ENCODE assay signal across 29 cellular contexts in genomic region chr3:126432361-126432760, GRCh38. TPM values are rescaled to one million over a fixed set of nuclear protein-coding genes. Genes with fewer than 3 reads are reported as not detected.
DNase-seq lines count a peak whose midpoint lies in the region; ATAC-seq and TF ChIP-seq lines count a peak whose summit lies in the region.
"Had no signal": no experiment of that assay in that cellular context is flagged by ENCODE, and none has a peak within 500 bp of the region (broad histone marks: within the 10 kb centered on the region; RNA-seq: fewer than 3 reads in every experiment).

No MANE protein-coding gene starts in this region.

- DNase-seq in AG10803 (ENCODE audit: low read depth) (peak; percentile 17), HFFc6 (peak; percentile 38), choroid plexus epithelial cell (ENCODE audit: low read depth) (peak; percentile 9), kidney epithelial cell (ENCODE audit: low read depth) (peak; percentile 1), NCI-H748 (lab: John Stamatoyannopoulos, UW; ENCODE audit: unreplicated experiment) (no peak), T1000 (lab: John Stamatoyannopoulos, UW) (no peak)
- DNase-seq: ACHN; activated CD4-positive, alpha-beta memory T cell treated with anti-CD3 and anti-CD28 coated beads for 36 hours; activated effector memory CD4-positive, alpha-beta T cell treated with anti-CD3 and anti-CD28 coated beads, Interleukin-2, amount 50 U/mL, for 16 hours; activated naive CD8-positive, alpha-beta T cell treated with anti-CD3 and anti-CD28 coated beads, Interleukin-2, amount 50 U/mL, for 24 hours; Calu3; effector memory CD4-positive, alpha-beta T cell; left colon; naive B cell; NCI-H1417 treated with DMSO at 0.1 percent for 48 hours; NCI-H2107; NCI-H446 treated with DMSO at 0.1 percent for 48 hours; OCI-M1; stimulated activated CD4-positive, alpha-beta T cell treated with anti-CD3 and anti-CD28 coated beads, Interleukin-2, amount 100 ng/mL, for 48 hours had no signal

- no peaks in the 10 kb centered on the region for H3K36me3 ChIP-seq in kidney epithelial cell (ENCODE audit: control insufficient read depth, insufficient read depth, low read length)

- no peak overlapping the region for H3K27ac Mint-ChIP-seq in HFFc6
- H3K27ac Mint-ChIP-seq: activated CD4-positive, alpha-beta memory T cell treated with anti-CD3 and anti-CD28 coated beads for 36 hours; activated naive CD8-positive, alpha-beta T cell treated with anti-CD3 and anti-CD28 coated beads, Interleukin-2, amount 50 U/mL, for 24 hours; H9; stimulated activated memory B cell treated with anti-CD40 and anti-IgM and Interleukin-4, amounts not matched to agents 10 μg/mL and 1 μg/mL and 100 μg/mL, for 72 hours had no signal

- H3K4me1 Mint-ChIP-seq in HFFc6 (ENCODE audit: low read depth), result peaks cover 6% of the 10 kb centered on the region
- H3K4me1 Mint-ChIP-seq: brain; stimulated activated memory B cell treated with anti-CD40 and anti-IgM and Interleukin-4, amounts not matched to agents 10 μg/mL and 1 μg/mL and 100 μg/mL, for 72 hours had no signal

- no peak for TF ChIP-seq CTCF in AG10803 (conservative IDR thresholded peaks at IDR 0.05; ENCODE audit: low read length)
- TF ChIP-seq CTCF in HFFc6 (IDR thresholded peaks at IDR 0.05), result no peak
- TF ChIP-seq CTCF in choroid plexus epithelial cell (conservative IDR thresholded peaks at IDR 0.05; ENCODE audit: low read depth, low read length), result no peak
- no peak for TF ChIP-seq CTCF in kidney epithelial cell (IDR thresholded peaks at IDR 0.05; ENCODE audit: insufficient read depth, low read length, poor library complexity, severe bottlenecking)

- 0 out of 2 replicates have a peak, but pooled peaks cover 6% of the 10 kb centered on the region for H3K9me3 Mint-ChIP-seq in HFFc6
- H3K9me3 Mint-ChIP-seq: activated naive CD8-positive, alpha-beta T cell treated with anti-CD3 and anti-CD28 coated beads, Interleukin-2, amount 50 U/mL, for 24 hours had no signal

- no peak for ATAC-seq in HG02571 (IDR thresholded peaks at IDR 0.05; ENCODE audit: unreplicated experiment)
- ATAC-seq: activated CD4-positive, CD25-positive, alpha-beta regulatory T cell treated with anti-CD3 and anti-CD28 coated beads, Interleukin-2, amount 50 U/mL, for 24 hours; activated naive CD8-positive, alpha-beta T cell treated with anti-CD3 and anti-CD28 coated beads, Interleukin-2, amount 50 U/mL, for 24 hours; left colon; stimulated activated memory B cell treated with anti-CD40 and anti-IgM and Interleukin-4, amounts not matched to agents 10 μg/mL and 1 μg/mL and 100 μg/mL, for 72 hours had no signal

- H3K4me3 Mint-ChIP-seq in HFFc6, result no peak overlapping the region
- H3K4me3 Mint-ChIP-seq: activated CD4-positive, alpha-beta memory T cell treated with anti-CD3 and anti-CD28 coated beads for 36 hours; activated naive CD8-positive, alpha-beta T cell treated with anti-CD3 and anti-CD28 coated beads, Interleukin-2, amount 50 U/mL, for 24 hours; brain; H9; naive B cell; stimulated activated memory B cell treated with anti-CD40 and anti-IgM and Interleukin-4, amounts not matched to agents 10 μg/mL and 1 μg/mL and 100 μg/mL, for 72 hours had no signal

- H3K27me3 Mint-ChIP-seq in HFFc6 (ENCODE audit: insufficient read depth), result no peaks in the 10 kb centered on the region; the same call in 1 of the 2 replicates
- H3K27me3 Mint-ChIP-seq: activated CD4-positive, alpha-beta memory T cell treated with anti-CD3 and anti-CD28 coated beads for 36 hours; activated naive CD8-positive, alpha-beta T cell treated with anti-CD3 and anti-CD28 coated beads, Interleukin-2, amount 50 U/mL, for 24 hours; naive B cell; stimulated activated memory B cell treated with anti-CD40 and anti-IgM and Interleukin-4, amounts not matched to agents 10 μg/mL and 1 μg/mL and 100 μg/mL, for 72 hours had no signal

- no peaks in the 10 kb centered on the region for H3K27me3 ChIP-seq in kidney epithelial cell (ENCODE audit: control insufficient read depth, insufficient read depth, low read length)
- H3K27me3 ChIP-seq: esophagus muscularis mucosa, suprapubic skin had no signal

- H3K4me3 ChIP-seq in AG10803 (ENCODE audit: low read length) (no peak overlapping the region), choroid plexus epithelial cell (ENCODE audit: low read depth, low read length) (no peak overlapping the region), kidney epithelial cell (ENCODE audit: low read depth, low read length) (no peak overlapping the region)
- H3K4me3 ChIP-seq: esophagus muscularis mucosa, suprapubic skin had no signal

- H3K36me3 Mint-ChIP-seq in HFFc6 (ENCODE audit: low read depth), result peaks cover 4% of the 10 kb centered on the region; the same call in 1 of the 2 replicates

RNA-seq across cellular contexts. Expression of gene CFAP100, which starts 37.7 kb away (rescaled TPM):
- not detected for total RNA-seq in HFFc6 (2021; fragmentation: NEBNext Ultra II Directional; extraction: Animal tissue kit (Norgen Biotek cat#: 25700))
- not detected in 2 replicates for total RNA-seq in kidney epithelial cell
- total RNA-seq: activated CD4-positive, alpha-beta memory T cell treated with anti-CD3 and anti-CD28 coated beads for 36 hours; Calu3; Daoy; esophagus muscularis mucosa; left colon; omental fat pad; suprapubic skin; urinary bladder had no signal

RNA-seq across cellular contexts. Expression of gene ZXDC, which starts 43.3 kb away (rescaled TPM):
- total RNA-seq in HFFc6 (2021; fragmentation: NEBNext Ultra II Directional; extraction: Animal tissue kit (Norgen Biotek cat#: 25700)), result 10 to 100 TPM; 11.7 to 14.2 (median 13.5) TPM
- 38.4 and 39.4 TPM in 2 replicates for total RNA-seq in kidney epithelial cell

Comparison
In these comparisons a context has a peak if more than half of its experiments do, and no peak if none do; other contexts are left out.
1. DNase-seq: peak in AG10803 (single experiment), HFFc6 (single experiment), choroid plexus epithelial cell (single experiment) and kidney epithelial cell (single experiment); none in NCI-H748 (single experiment) and T1000 (single experiment).